ENCODE assay signal across 8 cellular contexts in genomic region chr3:72996473-72997333, GRCh38. TPM values are rescaled to one million over a fixed set of nuclear protein-coding genes. Genes with fewer than 3 reads are reported as not detected.
A peak's percentile ranks its signal among the peaks of the same experiment; 100 is the strongest.
DNase-seq lines count a peak whose midpoint lies in the region; ATAC-seq, FAIRE-seq and TF ChIP-seq lines count a peak whose summit lies in the region.

A gene with protein sequence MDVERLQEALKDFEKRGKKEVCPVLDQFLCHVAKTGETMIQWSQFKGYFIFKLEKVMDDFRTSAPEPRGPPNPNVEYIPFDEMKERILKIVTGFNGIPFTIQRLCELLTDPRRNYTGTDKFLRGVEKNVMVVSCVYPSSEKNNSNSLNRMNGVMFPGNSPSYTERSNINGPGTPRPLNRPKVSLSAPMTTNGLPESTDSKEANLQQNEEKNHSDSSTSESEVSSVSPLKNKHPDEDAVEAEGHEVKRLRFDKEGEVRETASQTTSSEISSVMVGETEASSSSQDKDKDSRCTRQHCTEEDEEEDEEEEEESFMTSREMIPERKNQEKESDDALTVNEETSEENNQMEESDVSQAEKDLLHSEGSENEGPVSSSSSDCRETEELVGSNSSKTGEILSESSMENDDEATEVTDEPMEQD (plus strand): TSS chr3:72996811. CDS start chr3:72997038, 227 bp downstream.

- H3K79me2 ChIP-seq in OCI-LY7 (ENCODE audit: insufficient read depth, low read depth, low read length), result peaks cover 48% of the 10 kb centered on the region

- intact Hi-C loops in OCI-LY7 (cut with micrococcal nuclease; ENCODE audit: unreplicated experiment), result loop anchor here (1.0 to 10.0 kb wide), 5 partner anchors 57 to 1334 kb away; partner anchors contain the start of gene SHQ1

- no peaks in the 10 kb centered on the region for H3K27me3 ChIP-seq in mucosa of stomach (ENCODE audit: control insufficient read depth, insufficient read depth, low read length)

- TF ChIP-seq CTCF in D721Med (IDR thresholded peaks at IDR 0.05; ENCODE audit: insufficient read depth, missing control alignments) (no peak), OCI-LY7 (conservative IDR thresholded peaks at IDR 0.05; ENCODE audit: low read length) (no peak), epithelial cell of proximal tubule (conservative IDR thresholded peaks at IDR 0.05; ENCODE audit: low read depth, low read length) (no peak)

- H3K9me2 ChIP-seq in OCI-LY7 (ENCODE audit: insufficient read depth, low read length), result no peaks in the 10 kb centered on the region

- peak; percentile 87 for ATAC-seq in GM21367 (IDR thresholded peaks at IDR 0.05; ENCODE audit: unreplicated experiment)

- CTCF ChIA-PET in OCI-LY7 (lab: Charles Lee; ENCODE audit: unreplicated experiment), result interaction anchor here (0.6 kb wide), 1 partner anchor 60 kb away, joined by 3 read pairs; no protein-coding TSS in a partner anchor

- H3K4me2 ChIP-seq in OCI-LY7 (ENCODE audit: low read length), result peak within 1 kb of the TSS; percentile 87

- peaks cover 27% of the 10 kb centered on the region for H4K20me1 ChIP-seq in OCI-LY7 (ENCODE audit: insufficient read depth, low read length)

- no TSS peak for BruUV-seq in OCI-LY7 (replicated peaks; lab: Mats Ljungman, UMichigan)

- FAIRE-seq in D721Med (lab: Jason Lieb, UNC), result no peak

- no peaks in the 10 kb centered on the region for H3K9me3 ChIP-seq in OCI-LY7 (ENCODE audit: low read length)
- no peaks in the 10 kb centered on the region for H3K9me3 ChIP-seq in mucosa of stomach (ENCODE audit: control insufficient read depth, low read length)

- POLR2A ChIA-PET in OCI-LY7 (lab: Charles Lee), result interaction anchor here (0.7 to 2.1 kb wide), 8 partner anchors 12 to 195 kb away, joined by 3 to 9 read pairs (median 5); no protein-coding TSS in a partner anchor

- peak within 1 kb of the TSS; percentile 100 for H2AFZ ChIP-seq in OCI-LY7 (ENCODE audit: low read length)

- peaks cover 36% of the 10 kb centered on the region for H3K4me1 ChIP-seq in OCI-LY7 (ENCODE audit: insufficient read depth, low read length, poor library complexity, severe bottlenecking)
- peaks cover 9% of the 10 kb centered on the region for H3K4me1 ChIP-seq in mucosa of stomach (ENCODE audit: control insufficient read depth, insufficient read depth, low read length)

- peak within 1 kb of the TSS; percentile 74 for H3K27ac ChIP-seq in OCI-LY7 (ENCODE audit: low read depth, low read length, poor library complexity, severe bottlenecking)

- H3K4me3 ChIP-seq in OCI-LY7 (ENCODE audit: low read depth, low read length, poor library complexity, severe bottlenecking), result peak within 1 kb of the TSS; percentile 93
- H3K4me3 ChIP-seq in epithelial cell of proximal tubule (ENCODE audit: low read depth, low read length), result peak within 1 kb of the TSS; percentile 65
- H3K4me3 ChIP-seq in mucosa of stomach (ENCODE audit: low read length), result peak within 1 kb of the TSS; percentile 85

- H3K9ac ChIP-seq in mucosa of stomach (ENCODE audit: low read length), result peak within 1 kb of the TSS; percentile 88

- peak; percentile 40 for DNase-seq in D721Med (ENCODE audit: insufficient read length, low spot score)
- DNase-seq in HT1080 (ENCODE audit: low read depth), result peak; percentile 88
- DNase-seq in OCI-LY7 (ENCODE audit: low spot score), result peak; percentile 89
- DNase-seq in activated T-cell treated with anti-CD3 and anti-CD28 coated beads for 48 hours (ENCODE audit: low read depth), result peak; percentile 92
- no peak for DNase-seq in epithelial cell of proximal tubule (ENCODE audit: low read depth)
- DNase-seq in stimulated activated CD8-positive, alpha-beta memory T cell treated with anti-CD3 and anti-CD28 coated beads, Interleukin-7, amount 100 ng/mL, for 1 hour (ENCODE audit: low read depth in 2 of 2), result peak; percentile 78 to 84

- H3K36me3 ChIP-seq in OCI-LY7 (ENCODE audit: insufficient read depth, low read length) (peaks cover 39% of the 10 kb centered on the region), mucosa of stomach (ENCODE audit: control insufficient read depth, insufficient read depth, low read length) (no peaks in the 10 kb centered on the region)

RNA-seq across cellular contexts. Expression of the gene that starts here (rescaled TPM):
- 45.4 and 48.0 TPM in 2 replicates for total RNA-seq in HT1080 (2014; rRNA removed; shearing (Covaris generic))
- 27.0 and 33.3 TPM in 2 replicates for polyA plus RNA-seq in HT1080 (2015; cell fraction: cytosol; rRNA removed)
- 31.2 and 36.3 TPM in 2 replicates for polyA plus RNA-seq in HT1080 (2015; cell fraction: nucleus; rRNA removed)
- total RNA-seq in OCI-LY7 (2014; rRNA removed; shearing (Covaris generic)), result 52.0 and 63.5 TPM in 2 replicates
- 86.5 and 99.5 TPM in 2 replicates for total RNA-seq in OCI-LY7 (2022)
- total RNA-seq in epithelial cell of proximal tubule, result 33.0 and 36.1 TPM in 2 replicates
